In the genomic region with DNA sequence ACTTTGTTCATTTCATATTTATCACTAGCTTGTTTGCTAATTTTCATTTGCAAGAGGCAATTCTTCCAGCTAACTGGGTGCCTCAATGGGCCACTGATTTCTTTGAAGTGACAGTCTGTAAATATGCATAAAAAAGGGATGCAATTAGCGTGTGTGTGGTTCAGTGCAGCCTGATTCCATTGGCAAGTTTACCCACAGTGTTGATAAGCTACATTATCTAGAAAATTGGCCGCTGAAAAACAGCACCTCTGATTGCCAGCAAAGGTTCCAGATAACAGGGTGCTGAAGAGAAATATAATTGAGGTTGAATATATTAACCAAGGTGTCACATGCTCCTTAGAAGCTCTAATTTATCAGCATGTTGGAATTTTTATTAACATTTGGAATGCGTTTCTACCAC, we compare ENCODE assay signal across 23 cellular contexts.
"Had no signal": no experiment of that assay in that cellular context is flagged by ENCODE, and none has a peak within 500 bp of the region (broad histone marks: within the 10 kb centered on the region; RNA-seq: fewer than 3 reads in every experiment).

No MANE protein-coding gene starts in this region.

- DNase-seq: effector memory CD8-positive, alpha-beta T cell; foreskin keratinocyte; hypothalamus; kidney; left cardiac atrium; left ventricle myocardium inferior; lower lobe of right lung; mesenchymal stem cell; naive B cell; occipital lobe; right lobe of liver; spleen; stimulated activated CD4-positive, alpha-beta T cell treated with anti-CD3 and anti-CD28 coated beads, Interleukin-15, amount 100 ng/mL, for 24 hours; stimulated activated CD4-positive, alpha-beta T cell treated with anti-CD3 and anti-CD28 coated beads, Interleukin-2, amount 100 ng/mL, for 24 hours; stimulated activated CD4-positive, alpha-beta T cell treated with anti-CD3 and anti-CD28 coated beads, Interleukin-4, amount 100 ng/mL, for 4 hours; stimulated activated naive CD4-positive, alpha-beta T cell treated with Interleukin-2 at 50 U/mL for 16 hours; upper lobe of right lung had no signal

- H3K9me3 ChIP-seq: lower lobe of right lung, prostate gland, right lobe of liver, suprapubic skin, tibial nerve, upper lobe of right lung, vagina had no signal

- H3K27ac ChIP-seq: epithelial cell of prostate, foreskin keratinocyte, left ventricle myocardium inferior, lower lobe of right lung, parathyroid adenoma, right lobe of liver, spleen, suprapubic skin, tibial nerve, upper lobe of right lung, vagina had no signal

- H3K4me3 ChIP-seq: left ventricle myocardium inferior, lower lobe of right lung, prostate gland, right lobe of liver, spleen, suprapubic skin, tibial nerve, upper lobe of right lung, vagina had no signal

- H3K27me3 ChIP-seq: right lobe of liver, tibial nerve, vagina had no signal

- ATAC-seq: effector memory CD8-positive, alpha-beta T cell; foreskin keratinocyte; left cardiac atrium; lower lobe of right lung; right lobe of liver; upper lobe of right lung had no signal

- H3K36me3 ChIP-seq: left ventricle myocardium inferior, lower lobe of right lung, prostate gland, right lobe of liver, spleen, suprapubic skin, tibial nerve, upper lobe of right lung, vagina had no signal

- H3K4me1 ChIP-seq: foreskin keratinocyte, left ventricle myocardium inferior, lower lobe of right lung, parathyroid adenoma, prostate gland, spleen, suprapubic skin, upper lobe of right lung, vagina had no signal
